ENCODE assay signal across 9 cellular contexts in the genomic region with DNA sequence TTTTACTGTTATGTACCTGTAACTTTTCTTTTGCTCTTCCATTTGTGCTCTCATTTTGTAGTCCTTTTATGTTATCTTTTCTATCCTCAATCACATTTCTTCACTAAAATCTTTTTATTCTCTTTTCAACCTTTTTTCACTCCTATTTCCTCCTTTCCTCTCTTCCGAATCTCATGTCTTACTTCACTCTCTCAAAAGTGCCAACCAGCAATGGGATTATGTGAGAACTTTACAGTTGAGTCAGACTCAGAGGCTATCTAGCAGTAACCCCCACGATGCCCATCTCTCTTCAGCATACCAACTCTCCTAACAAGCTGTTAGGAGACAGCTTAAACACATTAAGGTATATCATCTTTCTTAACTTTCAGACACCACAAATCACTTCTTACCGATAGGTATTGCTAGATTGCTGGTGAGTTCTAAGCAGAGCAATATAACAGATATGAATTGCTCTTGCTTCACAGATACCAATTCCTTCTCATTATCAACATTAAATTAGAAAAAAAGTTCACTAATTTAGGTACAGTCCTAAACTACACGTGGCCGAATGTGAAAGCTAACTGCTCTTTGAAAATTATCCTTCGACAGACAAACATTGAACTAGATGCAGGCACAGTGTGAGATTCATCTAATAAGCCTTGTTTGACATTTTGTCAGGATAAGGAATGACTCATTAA. TPM values are rescaled to one million over a fixed set of nuclear protein-coding genes. Genes with fewer than 3 reads are reported as not detected.
A peak's percentile ranks its signal among the peaks of the same experiment; 100 is the strongest.
DNase-seq lines count a peak whose midpoint lies in the region; ATAC-seq and TF ChIP-seq lines count a peak whose summit lies in the region.
"Had no signal": no experiment of that assay in that cellular context is flagged by ENCODE, and none has a peak within 500 bp of the region (broad histone marks: within the 10 kb centered on the region; RNA-seq: fewer than 3 reads in every experiment).

No MANE protein-coding gene starts in this region.

- no peaks in the 10 kb centered on the region for H3K27me3 ChIP-seq in CD8-positive, alpha-beta T cell (ENCODE audit: insufficient read depth, low read length)
- peaks cover 47% of the 10 kb centered on the region for H3K27me3 ChIP-seq in neural progenitor cell
- peaks cover 46% of the 10 kb centered on the region for H3K27me3 ChIP-seq in A673 (replicated peaks; ENCODE audit: insufficient read depth, low read depth, low read length, poor library complexity)

- DNase-seq in CD8-positive, alpha-beta T cell = no peak
- peak; percentile 68 for DNase-seq in NCI-H69 (lab: John Stamatoyannopoulos, UW)
- DNase-seq in effector memory CD8-positive, alpha-beta T cell = no peak
- no peak for DNase-seq in neural progenitor cell (ENCODE audit: low spot score)
- DNase-seq in NCI-H187 treated with DMSO at 0.1 percent for 48 hours (lab: John Stamatoyannopoulos, UW) = no peak
- DNase-seq in NCI-H2171 (lab: John Stamatoyannopoulos, UW) = no peak
- no peak for DNase-seq in caudate nucleus (lab: John Stamatoyannopoulos, UW)
- DNase-seq in A673 (ENCODE audit: low spot score) = no peak
- DNase-seq: NCI-H1092 had no signal

- peaks cover 4% of the 10 kb centered on the region for H3F3A ChIP-seq in neural progenitor cell (ENCODE audit: low read depth)

- H3K4me1 Mint-ChIP-seq in CD8-positive, alpha-beta T cell (ENCODE audit: low read depth) = peaks cover 39% of the 10 kb centered on the region
- H3K4me1 Mint-ChIP-seq in effector memory CD8-positive, alpha-beta T cell (ENCODE audit: low read depth in 2 of 2) = peaks cover 23 to 31% of the 10 kb centered on the region in 2 donors
- peaks cover 24% of the 10 kb centered on the region for H3K4me1 Mint-ChIP-seq in neural progenitor cell

- peak overlapping the region; percentile 84 for H3K4me2 ChIP-seq in neural progenitor cell

- H4K20me1 ChIP-seq in neural progenitor cell (ENCODE audit: low read depth) = peaks cover 6% of the 10 kb centered on the region

- peaks cover 25% of the 10 kb centered on the region for H3K4me1 ChIP-seq in CD8-positive, alpha-beta T cell (ENCODE audit: insufficient read depth, low read length)
- H3K4me1 ChIP-seq in neural progenitor cell (peaks cover 7% of the 10 kb centered on the region), A673 (ENCODE audit: insufficient read depth, low read length, poor library complexity, severe bottlenecking) (peaks cover 11% of the 10 kb centered on the region)

- no peaks in the 10 kb centered on the region for H3K9me3 ChIP-seq in CD8-positive, alpha-beta T cell (ENCODE audit: low read length)
- H3K9me3 ChIP-seq in neural progenitor cell (ENCODE audit: low read depth) (no peaks in the 10 kb centered on the region), A673 (ENCODE audit: low read depth, low read length, poor library complexity, severe bottlenecking) (no peaks in the 10 kb centered on the region)

- no peak for TF ChIP-seq CTCF in CD8-positive, alpha-beta T cell (IDR thresholded peaks at IDR 0.05)
- TF ChIP-seq CTCF in neural progenitor cell (IDR thresholded peaks at IDR 0.05) (no peak), A673 (conservative IDR thresholded peaks at IDR 0.05; ENCODE audit: low read depth, low read length) (no peak)

- no peaks in the 10 kb centered on the region for H3K27me3 Mint-ChIP-seq in CD8-positive, alpha-beta T cell (ENCODE audit: low read depth)
- no peaks in the 10 kb centered on the region for H3K27me3 Mint-ChIP-seq in effector memory CD8-positive, alpha-beta T cell
- peaks cover 14% of the 10 kb centered on the region for H3K27me3 Mint-ChIP-seq in neural progenitor cell (ENCODE audit: insufficient read depth, low read depth)

- CTCF ChIA-PET in CD8-positive, alpha-beta T cell (lab: Charles Lee) = interaction anchor here (0.6 to 3.0 kb wide), 4 partner anchors 8 to 114 kb away, joined by 3 to 14 read pairs (median 3); no protein-coding TSS in a partner anchor
- CTCF ChIA-PET in A673 (lab: Charles Lee) = no interaction called here

- H3K27ac ChIP-seq in CD8-positive, alpha-beta T cell (ENCODE audit: low read depth, low read length) = peak overlapping the region; percentile 30
- H3K27ac ChIP-seq in neural progenitor cell = no peak overlapping the region
- H3K27ac ChIP-seq in caudate nucleus (ENCODE audit: low read depth, low read length) = no peak overlapping the region
- H3K27ac ChIP-seq in A673 (ENCODE audit: low read depth, low read length, poor library complexity, severe bottlenecking) = no peak overlapping the region

- H3K9me3 Mint-ChIP-seq in CD8-positive, alpha-beta T cell = no peaks in the 10 kb centered on the region
- H3K9me3 Mint-ChIP-seq in effector memory CD8-positive, alpha-beta T cell = no peaks in the 10 kb centered on the region
- H3K9me3 Mint-ChIP-seq in neural progenitor cell = peaks cover 5% of the 10 kb centered on the region

- intact Hi-C loops in CD8-positive, alpha-beta T cell (cut with DNase I, micrococcal nuclease) = loop anchor here (2.0 to 10.0 kb wide), 7 partner anchors 34 to 525 kb away; partner anchors contain the start of genes CEP85L (in 2 of the 2), MAN1A1 (in 1 of the 2) and MCM9 (in 1 of the 2)
- intact Hi-C loops in A673 (cut with micrococcal nuclease; ENCODE audit: unreplicated experiment) = no loop called here

- no peaks in the 10 kb centered on the region for H3K36me3 Mint-ChIP-seq in CD8-positive, alpha-beta T cell
- H3K36me3 Mint-ChIP-seq in effector memory CD8-positive, alpha-beta T cell (ENCODE audit: insufficient read depth) = no peaks in the 10 kb centered on the region
- H3K36me3 Mint-ChIP-seq in neural progenitor cell = peaks cover 5% of the 10 kb centered on the region

- H3K27ac Mint-ChIP-seq in CD8-positive, alpha-beta T cell = peak overlapping the region; percentile 66
- no peak overlapping the region for H3K27ac Mint-ChIP-seq in effector memory CD8-positive, alpha-beta T cell
- no peak overlapping the region for H3K27ac Mint-ChIP-seq in neural progenitor cell

- H3K79me2 ChIP-seq in neural progenitor cell (ENCODE audit: low read depth) = no peaks in the 10 kb centered on the region

- H3K4me3 Mint-ChIP-seq in CD8-positive, alpha-beta T cell = peak overlapping the region; percentile 77
- peak overlapping the region; percentile 41 to 92 for H3K4me3 Mint-ChIP-seq in effector memory CD8-positive, alpha-beta T cell
- H3K4me3 Mint-ChIP-seq in neural progenitor cell = peak overlapping the region; percentile 85

- no TSS peak for BruUV-seq in A673 (replicated peaks; lab: Mats Ljungman, UMichigan)

- no peak overlapping the region for H3K9ac ChIP-seq in neural progenitor cell

- no peak for ATAC-seq in CD8-positive, alpha-beta T cell
- no peak for ATAC-seq in effector memory CD8-positive, alpha-beta T cell (replicated peaks)

- no peak overlapping the region for H2AFZ ChIP-seq in neural progenitor cell (replicated peaks)

- no peaks in the 10 kb centered on the region for H3K36me3 ChIP-seq in CD8-positive, alpha-beta T cell (ENCODE audit: insufficient read depth, low read length)
- H3K36me3 ChIP-seq in neural progenitor cell (no peaks in the 10 kb centered on the region), A673 (ENCODE audit: insufficient read depth, low read length, poor library complexity, severe bottlenecking) (no peaks in the 10 kb centered on the region)

- H3K4me3 ChIP-seq in CD8-positive, alpha-beta T cell (ENCODE audit: low read depth, low read length) = peak overlapping the region; percentile 58
- H3K4me3 ChIP-seq in neural progenitor cell (peak overlapping the region; percentile 89), A673 (ENCODE audit: low read depth, low read length, poor library complexity, severe bottlenecking) (no peak overlapping the region)

- POLR2A ChIA-PET in CD8-positive, alpha-beta T cell (lab: Charles Lee) = interaction anchor here (0.5 to 1.3 kb wide), 3 partner anchors 142 to 983 kb away, joined by 3 to 5 read pairs (median 4); partner anchors contain the start of gene MCM9
- POLR2A ChIA-PET in A673 (lab: Charles Lee; ENCODE audit: low non-redundant PET) = no interaction called here

RNA-seq across cellular contexts. Expression of gene FAM184A, which starts 1.4 kb away (rescaled TPM):
- under 1 TPM; 0.50 to 0.79 TPM for total RNA-seq in CD8-positive, alpha-beta T cell
- total RNA-seq in neural progenitor cell (ENCODE audit: low replicate concordance) (9.8 and 24.8 TPM in 2 replicates), A673 (2021) (0.97 and 2.1 TPM in 2 replicates)
